ENCODE assay signal across 8 cellular contexts in the genomic region with DNA sequence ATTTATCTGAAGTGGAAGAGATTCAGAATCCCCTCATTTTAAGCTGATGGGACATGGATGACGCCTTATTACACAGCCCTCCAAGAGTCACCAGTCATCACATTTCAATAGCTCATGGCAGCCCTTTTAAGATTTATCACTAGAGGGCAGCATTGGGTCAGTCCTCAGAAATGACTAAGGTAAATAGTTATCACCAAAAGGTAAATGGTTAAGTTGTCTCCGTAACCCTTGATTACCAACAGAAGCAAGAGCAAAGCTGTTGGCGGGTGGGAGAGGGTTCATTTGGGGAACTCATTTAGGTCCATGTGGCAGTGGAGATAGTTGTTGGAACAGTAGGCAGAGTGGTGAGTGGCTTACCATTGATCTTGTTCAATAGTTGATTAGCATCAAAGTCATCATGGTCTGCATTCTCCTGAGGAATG. TPM values are rescaled to one million over a fixed set of nuclear protein-coding genes. Genes with fewer than 3 reads are reported as not detected.
DNase-seq lines count a peak whose midpoint lies in the region; ATAC-seq and TF ChIP-seq lines count a peak whose summit lies in the region.

No MANE protein-coding gene starts in this region.

- H3K27me3 ChIP-seq in BJ (ENCODE audit: control insufficient read depth, insufficient read depth, low read length) = no peaks in the 10 kb centered on the region

- ATAC-seq in GM18868 (IDR thresholded peaks at IDR 0.05; ENCODE audit: unreplicated experiment) = peak; percentile 83
- peak; percentile 71 for ATAC-seq in HG03159 (IDR thresholded peaks at IDR 0.05; ENCODE audit: unreplicated experiment)
- no peak for ATAC-seq in HG02840 (IDR thresholded peaks at IDR 0.05; ENCODE audit: low FRiP score, unreplicated experiment)

- H3K9me3 Mint-ChIP-seq in activated CD4-positive, alpha-beta T cell treated with anti-CD3 and anti-CD28 coated beads, Interleukin-2, amount 10 ng/mL, durations not matched to agents 7 days and 5 days = no peaks in the 10 kb centered on the region
- no peaks in the 10 kb centered on the region for H3K9me3 Mint-ChIP-seq in osteocyte (ENCODE audit: unreplicated experiment)

- DNase-seq in BJ (ENCODE audit: low read depth) = no peak
- DNase-seq in NCI-H446 treated with DMSO at 0.1 percent for 48 hours (lab: John Stamatoyannopoulos, UW) = peak; percentile 27
- DNase-seq in activated CD4-positive, alpha-beta T cell treated with anti-CD3 and anti-CD28 coated beads, Interleukin-2, amount 10 ng/mL, durations not matched to agents 7 days and 5 days = peak; percentile 53
- DNase-seq in fibroblast of the conjunctiva (ENCODE audit: low read depth) = peak; percentile 27
- DNase-seq in osteocyte (ENCODE audit: extremely low spot score, unreplicated experiment) = no peak

- H3K36me3 Mint-ChIP-seq in activated CD4-positive, alpha-beta T cell treated with anti-CD3 and anti-CD28 coated beads, Interleukin-2, amount 10 ng/mL, durations not matched to agents 7 days and 5 days (ENCODE audit: low read depth) = no peaks in the 10 kb centered on the region
- peaks cover 76% of the 10 kb centered on the region for H3K36me3 Mint-ChIP-seq in osteocyte (ENCODE audit: unreplicated experiment)

- TF ChIP-seq CTCF in BJ (IDR thresholded peaks at IDR 0.05; ENCODE audit: insufficient read depth, low read depth, low read length) = peak; percentile 66
- TF ChIP-seq CTCF in osteocyte (IDR thresholded peaks at IDR 0.05) = peak; percentile 81

- CTCF ChIA-PET in BJ (lab: Yijun Ruan, JAX) = interaction anchor here (0.6 to 6.6 kb wide), 26 partner anchors 9 to 1432 kb away, joined by 3 to 64 read pairs (median 4); a partner anchor contains a TSS
- CTCF ChIA-PET in activated CD4-positive, alpha-beta T cell treated with anti-CD3 and anti-CD28 coated beads, Interleukin-2, amount 10 ng/mL, durations not matched to agents 7 days and 5 days (lab: Charles Lee) = interaction anchor here (0.9 to 2.1 kb wide), 7 partner anchors 20 to 271 kb away, joined by 3 to 13 read pairs (median 3); no protein-coding TSS in a partner anchor

- H3K36me3 ChIP-seq in BJ (ENCODE audit: control insufficient read depth, insufficient read depth, low read length) = peaks cover 25% of the 10 kb centered on the region

- no peaks in the 10 kb centered on the region for H3K4me1 Mint-ChIP-seq in activated CD4-positive, alpha-beta T cell treated with anti-CD3 and anti-CD28 coated beads, Interleukin-2, amount 10 ng/mL, durations not matched to agents 7 days and 5 days
- H3K4me1 Mint-ChIP-seq in osteocyte (ENCODE audit: unreplicated experiment) = no peaks in the 10 kb centered on the region

- no peak overlapping the region for H3K4me3 Mint-ChIP-seq in activated CD4-positive, alpha-beta T cell treated with anti-CD3 and anti-CD28 coated beads, Interleukin-2, amount 10 ng/mL, durations not matched to agents 7 days and 5 days
- no peak overlapping the region for H3K4me3 Mint-ChIP-seq in osteocyte (ENCODE audit: unreplicated experiment)

- peaks cover 2% of the 10 kb centered on the region for H3K27me3 Mint-ChIP-seq in activated CD4-positive, alpha-beta T cell treated with anti-CD3 and anti-CD28 coated beads, Interleukin-2, amount 10 ng/mL, durations not matched to agents 7 days and 5 days
- no peaks in the 10 kb centered on the region for H3K27me3 Mint-ChIP-seq in osteocyte (ENCODE audit: unreplicated experiment)

- no peak overlapping the region for H3K27ac Mint-ChIP-seq in activated CD4-positive, alpha-beta T cell treated with anti-CD3 and anti-CD28 coated beads, Interleukin-2, amount 10 ng/mL, durations not matched to agents 7 days and 5 days
- H3K27ac Mint-ChIP-seq in osteocyte (ENCODE audit: unreplicated experiment) = peak overlapping the region; percentile 44

- H3K4me3 ChIP-seq in BJ (ENCODE audit: low read depth, low read length) = no peak overlapping the region

- POLR2A ChIA-PET in BJ (lab: Charles Lee) = interaction anchor here (1.0 kb wide), 1 partner anchor 9 kb away, joined by 4 read pairs; no protein-coding TSS in a partner anchor
- POLR2A ChIA-PET in activated CD4-positive, alpha-beta T cell treated with anti-CD3 and anti-CD28 coated beads, Interleukin-2, amount 10 ng/mL, durations not matched to agents 7 days and 5 days (lab: Charles Lee) = no interaction called here

RNA-seq across cellular contexts. Expression of a gene that starts 12.0 kb away (rescaled TPM):
- polyA plus RNA-seq in BJ (2011; rRNA removed) = not detected in 2 replicates
- polyA minus RNA-seq in BJ (2011; rRNA and poly(A)+ RNA removed) = not detected in 2 replicates
- not detected for total RNA-seq in activated CD4-positive, alpha-beta T cell treated with anti-CD3 and anti-CD28 coated beads, Interleukin-2, amount 10 ng/mL, durations not matched to agents 7 days and 5 days
- total RNA-seq in osteocyte = not detected in 2 replicates

RNA-seq across cellular contexts. Expression of a gene that starts 48.5 kb away (rescaled TPM):
- 168 and 181 TPM in 2 replicates for polyA plus RNA-seq in BJ (2011; rRNA removed)
- 151 and 166 TPM in 2 replicates for polyA minus RNA-seq in BJ (2011; rRNA and poly(A)+ RNA removed)
- total RNA-seq in activated CD4-positive, alpha-beta T cell treated with anti-CD3 and anti-CD28 coated beads, Interleukin-2, amount 10 ng/mL, durations not matched to agents 7 days and 5 days = not detected
- total RNA-seq in osteocyte = 186 and 195 TPM in 2 replicates

Comparison
In these comparisons a context has a peak if more than half of its experiments do, and no peak if none do; other contexts are left out.
1. DNase-seq: peak in NCI-H446 treated with DMSO at 0.1 percent for 48 hours (single experiment), activated CD4-positive, alpha-beta T cell treated with anti-CD3 and anti-CD28 coated beads, Interleukin-2, amount 10 ng/mL, durations not matched to agents 7 days and 5 days (single experiment) and fibroblast of the conjunctiva (single experiment); none in BJ (single experiment) and osteocyte (single experiment).
2. RNA of a gene that starts 48.5 kb away (total RNA-seq): 186 to 195 TPM in osteocyte; not detected in activated CD4-positive, alpha-beta T cell treated with anti-CD3 and anti-CD28 coated beads, Interleukin-2, amount 10 ng/mL, durations not matched to agents 7 days and 5 days; every median in the first group is over 100 times any median in the second.